31 cellular contexts compared by ENCODE assay signal in genomic region chr4:109429545-109429944, GRCh38. TPM values are rescaled to one million over a fixed set of nuclear protein-coding genes. Genes with fewer than 3 reads are reported as not detected.
DNase-seq lines count a peak whose midpoint lies in the region; ATAC-seq, FAIRE-seq and TF ChIP-seq lines count a peak whose summit lies in the region.
"Had no signal": no experiment of that assay in that cellular context is flagged by ENCODE, and none has a peak within 500 bp of the region (broad histone marks: within the 10 kb centered on the region; RNA-seq: fewer than 3 reads in every experiment).

No MANE protein-coding gene starts in this region.

- peaks cover 2 to 5% of the 10 kb centered on the region in 2 donors for H3K36me3 Mint-ChIP-seq in activated T-cell treated with anti-CD3 and anti-CD28 coated beads, Interleukin-2, amount 50 U/mL, for 72 hours (ENCODE audit: insufficient read depth in 2 of 2)
- H3K36me3 Mint-ChIP-seq in activated CD4-positive, alpha-beta memory T cell treated with anti-CD3 and anti-CD28 coated beads for 36 hours = peaks cover 4% of the 10 kb centered on the region

- peak overlapping the region; percentile 68 for H3K27ac ChIP-seq in endothelial cell of umbilical vein (ENCODE audit: insufficient read depth, low read depth, low read length)
- peak overlapping the region; percentile 48 for H3K27ac ChIP-seq in smooth muscle cell (ENCODE audit: low read depth)
- H3K27ac ChIP-seq: A549, gastroesophageal sphincter, Peyer's patch, thoracic aorta, vagina had no signal

- peak overlapping the region; percentile 94 for H3K27ac Mint-ChIP-seq in activated T-cell treated with anti-CD3 and anti-CD28 coated beads, Interleukin-2, amount 50 U/mL, for 72 hours
- H3K27ac Mint-ChIP-seq in activated CD4-positive, alpha-beta memory T cell treated with anti-CD3 and anti-CD28 coated beads for 36 hours = peak overlapping the region; percentile 46
- H3K27ac Mint-ChIP-seq: activated CD4-positive, alpha-beta T cell treated with anti-CD3 and anti-CD28 coated beads, Interleukin-2, amount 10 ng/mL, durations not matched to agents 24 days and 14 days; activated naive CD4-positive, alpha-beta T cell treated with anti-CD3 and anti-CD28 coated beads, Interleukin-2, amount 50 U/mL, for 24 hours; CD4-positive, alpha-beta T cell had no signal

- peaks cover 29% of the 10 kb centered on the region for H3K4me1 Mint-ChIP-seq in activated T-cell treated with anti-CD3 and anti-CD28 coated beads, Interleukin-2, amount 50 U/mL, for 72 hours (ENCODE audit: low read depth)
- H3K4me1 Mint-ChIP-seq in activated CD4-positive, alpha-beta memory T cell treated with anti-CD3 and anti-CD28 coated beads for 36 hours (ENCODE audit: low read depth) = peaks cover 33% of the 10 kb centered on the region

- TF ChIP-seq CTCF in endothelial cell of umbilical vein (IDR thresholded peaks at IDR 0.05; ENCODE audit: extremely low read depth in 1 of 2, insufficient read depth in 1 of 2, low read depth in 1 of 2, low read length in 2 of 2) (no peak), smooth muscle cell (IDR thresholded peaks at IDR 0.05; ENCODE audit: borderline replicate concordance, insufficient read depth, poor library complexity, severe bottlenecking) (no peak)

- H3K9me3 ChIP-seq in endothelial cell of umbilical vein (replicated peaks; ENCODE audit: control insufficient read depth, insufficient read depth, low read length) (no peaks in the 10 kb centered on the region), smooth muscle cell (replicated peaks; ENCODE audit: low read depth) (no peaks in the 10 kb centered on the region)
- H3K9me3 ChIP-seq: A549, gastroesophageal sphincter, mucosa of descending colon, Peyer's patch, thoracic aorta, vagina had no signal

- H2AFZ ChIP-seq in endothelial cell of umbilical vein (ENCODE audit: low read depth, low read length) (no peak overlapping the region), smooth muscle cell (ENCODE audit: low read depth) (no peak overlapping the region)

- no peaks in the 10 kb centered on the region for H3K9me1 ChIP-seq in endothelial cell of umbilical vein (replicated peaks; ENCODE audit: control insufficient read depth, extremely low read depth, insufficient read depth, low read length)

- dilution Hi-C loops in endothelial cell of umbilical vein (cut with MboI; ENCODE audit: extremely low pct_ligation_motif_present, low sequenced_read_pairs) = no loop called here

- H3K4me2 ChIP-seq in endothelial cell of umbilical vein (ENCODE audit: insufficient read depth, low read length) (peak overlapping the region; percentile 78), smooth muscle cell (no peak overlapping the region)
- H3K4me2 ChIP-seq: A549 had no signal

- 86% methylated on average over 1 of the region's 1 CpG for WGBS in smooth muscle cell (ENCODE audit: low lambda C conversion rate)

- DNase-seq in activated T-cell treated with anti-CD3 and anti-CD28 coated beads, Interleukin-2, amount 50 U/mL, for 72 hours = no peak
- DNase-seq in activated T-cell treated with anti-CD3 and anti-CD28 coated beads for 4 hours = no peak
- DNase-seq in activated CD4-positive, alpha-beta memory T cell treated with anti-CD3 and anti-CD28 coated beads for 36 hours = no peak
- DNase-seq in endothelial cell of umbilical vein (ENCODE audit: low read depth, low spot score) = peak; percentile 83
- DNase-seq in smooth muscle cell (lab: John Stamatoyannopoulos, UW; ENCODE audit: unreplicated experiment) = no peak
- DNase-seq in NCI-H1436 (lab: John Stamatoyannopoulos, UW) = no peak
- DNase-seq in cerebellar cortex (ENCODE audit: low spot score) = no peak
- no peak for DNase-seq in activated CD8-positive, alpha-beta memory T cell treated with anti-CD3 and anti-CD28 coated beads for 24 hours
- DNase-seq: activated CD4-positive, alpha-beta T cell treated with anti-CD3 and anti-CD28 coated beads, Interleukin-2, amount 10 ng/mL, durations not matched to agents 24 days and 14 days; aorta; caudate nucleus; CD4-positive, alpha-beta T cell; left cardiac atrium; mammary epithelial cell; mucosa of descending colon; NCI-H2107; NCI-H774; Peyer's patch; SIG-M5; stimulated activated naive CD4-positive, alpha-beta T cell treated with Interleukin-2 at 50 U/mL for 16 hours; SW 1271 had no signal

- H3K4me3 ChIP-seq in endothelial cell of umbilical vein (replicated peaks in 1 of 3; ENCODE audit: insufficient read depth in 1 of 3, low read depth in 1 of 3, low read length in 3 of 3) (no peak overlapping the region), smooth muscle cell (no peak overlapping the region)
- H3K4me3 ChIP-seq: A549, gastroesophageal sphincter, mucosa of descending colon, Peyer's patch, thoracic aorta, vagina had no signal

- peak; percentile 9 to 14 for ATAC-seq in activated T-cell treated with anti-CD3 and anti-CD28 coated beads, Interleukin-2, amount 50 U/mL, for 72 hours (replicated peaks in 1 of 2)
- ATAC-seq: A549, gastroesophageal sphincter, left cardiac atrium, mucosa of descending colon had no signal

- no TSS peak for BruUV-seq in endothelial cell of umbilical vein (replicated peaks; lab: Mats Ljungman, UMichigan)

- peak overlapping the region; percentile 23 to 45 for H3K4me3 Mint-ChIP-seq in activated T-cell treated with anti-CD3 and anti-CD28 coated beads, Interleukin-2, amount 50 U/mL, for 72 hours
- no peak overlapping the region for H3K4me3 Mint-ChIP-seq in activated CD4-positive, alpha-beta memory T cell treated with anti-CD3 and anti-CD28 coated beads for 36 hours
- H3K4me3 Mint-ChIP-seq: activated CD4-positive, alpha-beta T cell treated with anti-CD3 and anti-CD28 coated beads, Interleukin-2, amount 10 ng/mL, durations not matched to agents 24 days and 14 days; activated naive CD4-positive, alpha-beta T cell treated with anti-CD3 and anti-CD28 coated beads, Interleukin-2, amount 50 U/mL, for 24 hours; CD4-positive, alpha-beta T cell had no signal

- peak overlapping the region; percentile 13 for H3K9ac ChIP-seq in endothelial cell of umbilical vein (replicated peaks; ENCODE audit: extremely low read depth, insufficient read depth, low read length)
- H3K9ac ChIP-seq in smooth muscle cell (ENCODE audit: low read depth) = no peak overlapping the region

- H3K79me2 ChIP-seq in endothelial cell of umbilical vein (ENCODE audit: control insufficient read depth, insufficient read depth, low read length) (peaks cover 6% of the 10 kb centered on the region), smooth muscle cell (ENCODE audit: low read depth) (peaks cover 11% of the 10 kb centered on the region)

- peaks cover 31% of the 10 kb centered on the region for H3K4me1 ChIP-seq in endothelial cell of umbilical vein (ENCODE audit: control insufficient read depth, extremely low read depth, insufficient read depth, low read length)
- peaks cover 8% of the 10 kb centered on the region for H3K4me1 ChIP-seq in smooth muscle cell (ENCODE audit: low read depth)

- intact Hi-C loops in activated CD4-positive, alpha-beta memory T cell treated with anti-CD3 and anti-CD28 coated beads for 36 hours (cut with micrococcal nuclease) = loop anchor here (1.0 to 2.0 kb wide), 3 partner anchors 457 to 520 kb away; no protein-coding TSS in a partner anchor
- intact Hi-C loops in endothelial cell of umbilical vein (cut with micrococcal nuclease) = no loop called here

- no peaks in the 10 kb centered on the region for H3K27me3 Mint-ChIP-seq in activated T-cell treated with anti-CD3 and anti-CD28 coated beads, Interleukin-2, amount 50 U/mL, for 72 hours (ENCODE audit: low read depth)
- no peaks in the 10 kb centered on the region for H3K27me3 Mint-ChIP-seq in activated CD4-positive, alpha-beta memory T cell treated with anti-CD3 and anti-CD28 coated beads for 36 hours
- H3K27me3 Mint-ChIP-seq: activated CD4-positive, alpha-beta T cell treated with anti-CD3 and anti-CD28 coated beads, Interleukin-2, amount 10 ng/mL, durations not matched to agents 24 days and 14 days; activated naive CD4-positive, alpha-beta T cell treated with anti-CD3 and anti-CD28 coated beads, Interleukin-2, amount 50 U/mL, for 24 hours; CD4-positive, alpha-beta T cell had no signal

- H3K36me3 ChIP-seq in endothelial cell of umbilical vein (ENCODE audit: control insufficient read depth in 2 of 2, extremely low read depth in 1 of 2, insufficient read depth in 2 of 2, low read length in 2 of 2) = no peaks in the 10 kb centered on the region
- peaks cover 3% of the 10 kb centered on the region for H3K36me3 ChIP-seq in smooth muscle cell (ENCODE audit: low read depth)
- H3K36me3 ChIP-seq: gastroesophageal sphincter, Peyer's patch, thoracic aorta, vagina had no signal

- H3F3A ChIP-seq in smooth muscle cell (ENCODE audit: low read depth) = no peaks in the 10 kb centered on the region

- H3K27me3 ChIP-seq in endothelial cell of umbilical vein (ENCODE audit: control insufficient read depth in 2 of 2, insufficient read depth in 2 of 2, low read length in 2 of 2) (no peaks in the 10 kb centered on the region), smooth muscle cell (ENCODE audit: low read depth) (no peaks in the 10 kb centered on the region)
- H3K27me3 ChIP-seq: gastroesophageal sphincter, Peyer's patch, vagina had no signal

- H3K9me3 Mint-ChIP-seq in activated T-cell treated with anti-CD3 and anti-CD28 coated beads, Interleukin-2, amount 50 U/mL, for 72 hours = no peaks in the 10 kb centered on the region
- H3K9me3 Mint-ChIP-seq in activated CD4-positive, alpha-beta memory T cell treated with anti-CD3 and anti-CD28 coated beads for 36 hours = no peaks in the 10 kb centered on the region
- H3K9me3 Mint-ChIP-seq: activated CD4-positive, alpha-beta T cell treated with anti-CD3 and anti-CD28 coated beads, Interleukin-2, amount 10 ng/mL, durations not matched to agents 24 days and 14 days; activated naive CD4-positive, alpha-beta T cell treated with anti-CD3 and anti-CD28 coated beads, Interleukin-2, amount 50 U/mL, for 24 hours; CD4-positive, alpha-beta T cell; nephron had no signal

- POLR2A ChIA-PET in activated CD4-positive, alpha-beta memory T cell treated with anti-CD3 and anti-CD28 coated beads for 36 hours (lab: Charles Lee) = no interaction called here
- POLR2A ChIA-PET in endothelial cell of umbilical vein (lab: Charles Lee) = no interaction called here

- CTCF ChIA-PET in activated CD4-positive, alpha-beta memory T cell treated with anti-CD3 and anti-CD28 coated beads for 36 hours (lab: Charles Lee) = no interaction called here
- CTCF ChIA-PET in endothelial cell of umbilical vein (lab: Charles Lee) = no interaction called here

- FAIRE-seq in endothelial cell of umbilical vein (lab: Jason Lieb, UNC) = peak; percentile 67
- FAIRE-seq: A549, D721Med, GM18507, GM19239, H1 had no signal

- peaks cover 2% of the 10 kb centered on the region for H4K20me1 ChIP-seq in endothelial cell of umbilical vein (replicated peaks; ENCODE audit: control insufficient read depth, extremely low read depth, insufficient read depth, low read length)
- H4K20me1 ChIP-seq in smooth muscle cell (ENCODE audit: low read depth) = peaks cover 5% of the 10 kb centered on the region

- TF ChIP-seq POLR2A in endothelial cell of umbilical vein (IDR thresholded peaks at IDR 0.05; ENCODE audit: low read depth, low read length) = no peak

RNA-seq across cellular contexts. Expression of gene SEC24B, which starts 4.1 kb away (rescaled TPM):
- total RNA-seq in activated T-cell treated with anti-CD3 and anti-CD28 coated beads, Interleukin-2, amount 50 U/mL, for 72 hours = 10 to 100 TPM; 25.0 to 25.8 TPM
- 10 to 100 TPM; 24.7 to 25.2 TPM for total RNA-seq in activated CD4-positive, alpha-beta memory T cell treated with anti-CD3 and anti-CD28 coated beads for 36 hours
- total RNA-seq in endothelial cell of umbilical vein = 34.6 and 35.9 TPM in 2 replicates
- polyA plus RNA-seq in endothelial cell of umbilical vein = 46.2 and 49.3 TPM in 2 replicates
- 30.6 and 30.9 TPM in 2 replicates for polyA plus RNA-seq in endothelial cell of umbilical vein (2011; cell fraction: cytosol; rRNA removed)
- polyA plus RNA-seq in endothelial cell of umbilical vein (2011; cell fraction: nucleus; rRNA removed) = 72.3 and 78.7 TPM in 2 replicates
- polyA plus RNA-seq in endothelial cell of umbilical vein (2012) = 21.6 and 27.4 TPM in 2 replicates
- polyA minus RNA-seq in endothelial cell of umbilical vein = 139 and 140 TPM in 2 replicates
- 16.3 TPM for polyA minus RNA-seq in endothelial cell of umbilical vein (2011; cell fraction: cytosol; rRNA and poly(A)+ RNA removed)
- 105 and 163 TPM in 2 replicates for polyA minus RNA-seq in endothelial cell of umbilical vein (2011; cell fraction: nucleus; rRNA and poly(A)+ RNA removed)
- 50.5 and 57.5 TPM in 2 replicates for total RNA-seq in smooth muscle cell
- 18.3 and 20.5 TPM in 2 replicates for polyA plus RNA-seq in smooth muscle cell
